Comparison of ENCODE assay signal across 1 cellular context in genomic region chr19:3324405-3324856, GRCh38.
TF ChIP-seq lines count a peak whose summit lies in the region.

No MANE protein-coding gene starts in this region.

TF ChIP-seq in K562, 482 proteins besides CTCF, POLR2A, EP300 and RAD21 (continued from another document):
- TF ChIP-seq MXD1 (CRISPR knock-in tag; IDR thresholded peaks at IDR 0.05; ENCODE audit: borderline replicate concordance, poor library complexity, severe bottlenecking) (no peak), RCOR1 (IDR thresholded peaks at IDR 0.05; ENCODE audit: borderline replicate concordance in 1 of 2, low read depth in 2 of 2, low read length in 2 of 2) (peak; percentile 36 to 72; a peak in 2 of 4 replicates), KDM1A (IDR thresholded peaks at IDR 0.05) (peak; percentile 93 to 96), RBM25 (IDR thresholded peaks at IDR 0.05; ENCODE audit: low read depth, low read length, severe bottlenecking) (peak; percentile 90)
